ENCODE assay signal across 9 cellular contexts in the genomic region with DNA sequence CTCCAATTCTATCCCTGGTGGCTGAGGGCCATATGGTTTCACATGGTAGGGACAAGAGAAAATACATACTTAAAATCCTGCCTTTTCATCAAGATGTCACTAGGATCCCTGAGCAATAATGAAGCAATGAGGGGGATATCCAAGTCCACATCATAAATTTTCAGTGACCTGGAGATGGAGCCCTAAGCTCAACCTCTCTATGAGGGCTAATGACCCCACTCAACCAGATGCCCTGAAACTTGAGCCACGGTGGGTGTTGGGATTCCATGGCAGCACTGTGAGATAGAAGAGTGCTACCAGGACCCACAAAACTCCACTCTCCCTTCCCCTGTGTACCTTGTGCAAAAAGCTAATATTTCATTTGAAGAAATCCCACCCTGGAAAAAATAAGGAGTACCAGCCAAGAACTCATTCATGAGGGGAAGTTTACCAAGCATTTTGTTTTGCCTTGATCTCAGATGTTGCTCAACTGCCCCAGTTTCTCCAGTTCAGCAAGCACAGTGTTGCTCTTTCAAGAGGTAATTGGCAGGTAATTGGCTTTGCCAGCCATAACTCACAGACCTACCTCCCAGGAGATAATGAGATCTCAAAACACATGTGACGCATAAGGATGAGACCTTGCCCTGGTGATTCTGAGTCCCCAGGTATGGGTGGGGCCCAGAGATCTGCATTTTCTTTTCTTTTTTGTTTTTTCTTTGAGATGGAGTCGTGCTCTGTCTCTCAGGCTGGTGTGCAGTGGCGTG. TPM values are rescaled to one million over a fixed set of nuclear protein-coding genes. Genes with fewer than 3 reads are reported as not detected.
DNase-seq lines count a peak whose midpoint lies in the region; ATAC-seq and TF ChIP-seq lines count a peak whose summit lies in the region.
"Had no signal": no experiment of that assay in that cellular context is flagged by ENCODE, and none has a peak within 500 bp of the region (broad histone marks: within the 10 kb centered on the region; RNA-seq: fewer than 3 reads in every experiment).

No MANE protein-coding gene starts in this region.

- no peaks in the 10 kb centered on the region for H3K9me3 Mint-ChIP-seq in effector memory CD8-positive, alpha-beta T cell
- H3K9me3 Mint-ChIP-seq in stimulated activated memory B cell treated with anti-CD40 and anti-IgM and Interleukin-4, amounts not matched to agents 10 μg/mL and 1 μg/mL and 100 μg/mL, for 72 hours = no peaks in the 10 kb centered on the region

- H3K27me3 Mint-ChIP-seq in effector memory CD8-positive, alpha-beta T cell = no peaks in the 10 kb centered on the region
- H3K27me3 Mint-ChIP-seq in stimulated activated memory B cell treated with anti-CD40 and anti-IgM and Interleukin-4, amounts not matched to agents 10 μg/mL and 1 μg/mL and 100 μg/mL, for 72 hours = no peaks in the 10 kb centered on the region

- intact Hi-C loops in sciatic nerve (cut with DNase I) = no loop called here

- no peak for TF ChIP-seq POLR2A in erythroblast (IDR thresholded peaks at IDR 0.05; ENCODE audit: low read length)

- peaks cover 16% of the 10 kb centered on the region for H3K36me3 Mint-ChIP-seq in effector memory CD8-positive, alpha-beta T cell (ENCODE audit: insufficient read depth)
- H3K36me3 Mint-ChIP-seq in stimulated activated memory B cell treated with anti-CD40 and anti-IgM and Interleukin-4, amounts not matched to agents 10 μg/mL and 1 μg/mL and 100 μg/mL, for 72 hours = no peaks in the 10 kb centered on the region

- peak; percentile 52 for DNase-seq in activated CD8-positive, alpha-beta memory T cell treated with anti-CD3 and anti-CD28 coated beads for 24 hours
- DNase-seq in activated CD8-positive, alpha-beta memory T cell treated with anti-CD3 and anti-CD28 coated beads, Interleukin-2, amount 50 U/mL, for 48 hours = no peak
- peak; percentile 24 for DNase-seq in NCI-H524 treated with DMSO at 0.1 percent for 48 hours (lab: John Stamatoyannopoulos, UW)
- DNase-seq in effector memory CD8-positive, alpha-beta T cell = no peak
- DNase-seq in erythroblast (lab: John Stamatoyannopoulos, UW) = no peak
- DNase-seq in sciatic nerve (ENCODE audit: low spot score) = no peak
- DNase-seq: tibial artery had no signal

- peak overlapping the region; percentile 80 to 93 for H3K27ac Mint-ChIP-seq in effector memory CD8-positive, alpha-beta T cell
- H3K27ac Mint-ChIP-seq in stimulated activated memory B cell treated with anti-CD40 and anti-IgM and Interleukin-4, amounts not matched to agents 10 μg/mL and 1 μg/mL and 100 μg/mL, for 72 hours = peak overlapping the region; percentile 47

- peak overlapping the region; percentile 65 to 73 for H3K4me3 Mint-ChIP-seq in effector memory CD8-positive, alpha-beta T cell
- H3K4me3 Mint-ChIP-seq in stimulated activated memory B cell treated with anti-CD40 and anti-IgM and Interleukin-4, amounts not matched to agents 10 μg/mL and 1 μg/mL and 100 μg/mL, for 72 hours = no peak overlapping the region

- H3K4me1 Mint-ChIP-seq in effector memory CD8-positive, alpha-beta T cell (ENCODE audit: low read depth in 2 of 2) = peaks cover 39 to 49% of the 10 kb centered on the region in 2 donors
- peaks cover 42% of the 10 kb centered on the region for H3K4me1 Mint-ChIP-seq in stimulated activated memory B cell treated with anti-CD40 and anti-IgM and Interleukin-4, amounts not matched to agents 10 μg/mL and 1 μg/mL and 100 μg/mL, for 72 hours

- ATAC-seq in effector memory CD8-positive, alpha-beta T cell (replicated peaks) = no peak
- no peak for ATAC-seq in stimulated activated memory B cell treated with anti-CD40 and anti-IgM and Interleukin-4, amounts not matched to agents 10 μg/mL and 1 μg/mL and 100 μg/mL, for 72 hours
- no peak for ATAC-seq in GM21737 (IDR thresholded peaks at IDR 0.05; ENCODE audit: unreplicated experiment)
- ATAC-seq in sciatic nerve = no peak

RNA-seq across cellular contexts. Expression of a gene that starts 50.9 kb away (rescaled TPM):
- 20.6 TPM for total RNA-seq in sciatic nerve

Comparison
In these comparisons a context has a peak if more than half of its experiments do, and no peak if none do; other contexts are left out.
1. DNase-seq: peak in activated CD8-positive, alpha-beta memory T cell treated with anti-CD3 and anti-CD28 coated beads for 24 hours (single experiment) and NCI-H524 treated with DMSO at 0.1 percent for 48 hours (single experiment); none in activated CD8-positive, alpha-beta memory T cell treated with anti-CD3 and anti-CD28 coated beads, Interleukin-2, amount 50 U/mL, for 48 hours (single experiment), effector memory CD8-positive, alpha-beta T cell (0 of 3), erythroblast (0 of 2) and sciatic nerve (single experiment).